21 cellular contexts compared by ENCODE assay signal in genomic region chr4:124321370-124321769, GRCh38.
DNase-seq lines count a peak whose midpoint lies in the region; ATAC-seq and TF ChIP-seq lines count a peak whose summit lies in the region.
"Had no signal": no experiment of that assay in that cellular context is flagged by ENCODE, and none has a peak within 500 bp of the region (broad histone marks: within the 10 kb centered on the region; RNA-seq: fewer than 3 reads in every experiment).

No MANE protein-coding gene starts in this region.

- H2BK20ac ChIP-seq in IMR-90 (ENCODE audit: low read depth, low read length): no peak overlapping the region

- DNase-seq in ELR (ENCODE audit: low read depth) (peak; percentile 1), IMR-90 (peak; percentile 17), brain microvascular endothelial cell (no peak), mesendoderm (peak; percentile 36), globus pallidus (ENCODE audit: low spot score) (no peak), SKM-1 (lab: John Stamatoyannopoulos, UW; ENCODE audit: unreplicated experiment) (no peak), NCI-H2107 treated with DMSO at 0.1 percent for 48 hours (lab: John Stamatoyannopoulos, UW; ENCODE audit: unreplicated experiment) (no peak)
- DNase-seq: activated CD4-positive, alpha-beta T cell treated with anti-CD3 and anti-CD28 coated beads for 48 hours; activated CD8-positive, alpha-beta memory T cell treated with anti-CD3 and anti-CD28 coated beads, Interleukin-2, amount 50 U/mL, for 48 hours; activated gamma-delta T cell treated with Interleukin-2 at 50 U/mL for 16 hours; aorta; DMS79 treated with DMSO at 0.1 percent for 48 hours; lower lobe of right lung; MM.1S; naive B cell; NCI-H187; OCI-M1; spleen had no signal

- H3K36me3 ChIP-seq in IMR-90 (ENCODE audit: control insufficient read depth, insufficient read depth, low read length) (no peaks in the 10 kb centered on the region), brain microvascular endothelial cell (replicated peaks) (no peaks in the 10 kb centered on the region), mesendoderm (ENCODE audit: control insufficient read depth, insufficient read depth, low read length) (no peaks in the 10 kb centered on the region)
- H3K36me3 ChIP-seq: BLaER1 treated with 17β-estradiol and CSF1 and Interleukin-3, amounts not matched to agents 10 nM and 100 nM; lower lobe of right lung; SJSA1; spleen; thoracic aorta had no signal

- H4K20me1 ChIP-seq in IMR-90 (ENCODE audit: insufficient read depth, low read length): no peaks in the 10 kb centered on the region
- H4K20me1 ChIP-seq: BLaER1 treated with 17β-estradiol and CSF1 and Interleukin-3, amounts not matched to agents 10 nM and 100 nM had no signal

- H3K23ac ChIP-seq in IMR-90 (ENCODE audit: low read depth, low read length) (no peak overlapping the region), mesendoderm (ENCODE audit: low read length) (no peak overlapping the region)

- TF ChIP-seq CTCF in IMR-90 (conservative IDR thresholded peaks at IDR 0.05; ENCODE audit: low read depth, low read length): no peak
- peak; percentile 49 for TF ChIP-seq CTCF in brain microvascular endothelial cell (IDR thresholded peaks at IDR 0.05; ENCODE audit: low read depth, low read length, missing control alignments)

- H3K27ac ChIP-seq in IMR-90 (ENCODE audit: insufficient read depth, low read length): no peak overlapping the region
- no peak overlapping the region for H3K27ac ChIP-seq in brain microvascular endothelial cell
- no peak overlapping the region for H3K27ac ChIP-seq in mesendoderm (ENCODE audit: low read depth, low read length)
- H3K27ac ChIP-seq: BLaER1 treated with 17β-estradiol and CSF1 and Interleukin-3, amounts not matched to agents 10 nM and 100 nM; lower lobe of right lung; SJSA1; spleen; thoracic aorta had no signal

- H3K18ac ChIP-seq in IMR-90 (ENCODE audit: low read depth, low read length) (no peak overlapping the region), mesendoderm (ENCODE audit: low read length) (no peak overlapping the region)

- H2BK15ac ChIP-seq in IMR-90 (ENCODE audit: low read depth, low read length): no peak overlapping the region
- no peak overlapping the region for H2BK15ac ChIP-seq in mesendoderm (replicated peaks; ENCODE audit: low read depth)

- H3K79me1 ChIP-seq in IMR-90 (ENCODE audit: low read depth in 1 of 2, low read length in 2 of 2) (no peaks in the 10 kb centered on the region), mesendoderm (ENCODE audit: low read length) (no peaks in the 10 kb centered on the region)

- H2BK5ac ChIP-seq in IMR-90 (ENCODE audit: low read depth, low read length, poor library complexity, severe bottlenecking): no peak overlapping the region
- no peak overlapping the region for H2BK5ac ChIP-seq in mesendoderm (ENCODE audit: low read length)

- CTCF ChIA-PET in IMR-90 (lab: Yijun Ruan, JAX): no interaction called here

- TF ChIP-seq RAD21 in IMR-90 (IDR thresholded peaks at IDR 0.05; ENCODE audit: low read length): no peak

- no peak overlapping the region for H2AK9ac ChIP-seq in IMR-90 (replicated peaks; ENCODE audit: low read depth, low read length, poor library complexity)

- H3K4me2 ChIP-seq in IMR-90 (ENCODE audit: low read depth, low read length) (no peak overlapping the region), mesendoderm (ENCODE audit: low read length) (no peak overlapping the region)
- H3K4me2 ChIP-seq: BLaER1 treated with 17β-estradiol and CSF1 and Interleukin-3, amounts not matched to agents 10 nM and 100 nM had no signal

- H2AK5ac ChIP-seq in IMR-90 (ENCODE audit: low read depth, low read length): no peak overlapping the region
- H2AK5ac ChIP-seq in mesendoderm (ENCODE audit: low read length): no peak overlapping the region

- POLR2A ChIA-PET in IMR-90 (lab: Charles Lee; ENCODE audit: unreplicated experiment): no interaction called here

- H3K4me1 ChIP-seq in IMR-90 (ENCODE audit: control insufficient read depth, insufficient read depth, low read length) (no peaks in the 10 kb centered on the region), mesendoderm (ENCODE audit: control insufficient read depth, low read depth, low read length) (no peaks in the 10 kb centered on the region)
- H3K4me1 ChIP-seq: BLaER1 treated with 17β-estradiol and CSF1 and Interleukin-3, amounts not matched to agents 10 nM and 100 nM; lower lobe of right lung; SJSA1; spleen had no signal

- dilution Hi-C loops in IMR-90 (cut with HindIII; ENCODE audit: low sequenced_read_pairs, unreplicated experiment): no loop called here

- H2AFZ ChIP-seq in IMR-90 (replicated peaks; ENCODE audit: low read length, poor library complexity): no peak overlapping the region

- ATAC-seq in IMR-90 (ENCODE audit: low read depth): no peak
- ATAC-seq: lower lobe of right lung had no signal

- in situ Hi-C loops in IMR-90 (cut with MboI; ENCODE audit: low sequenced_read_pairs) (loop anchor here (10.0 kb wide), 1 partner anchor 923 kb away; no protein-coding TSS in a partner anchor), brain microvascular endothelial cell (cut with HindIII; ENCODE audit: low pct_ligation_motif_present, low sequenced_read_pairs) (no loop called here)

- no peaks in the 10 kb centered on the region for H3K27me3 ChIP-seq in IMR-90 (ENCODE audit: control insufficient read depth, insufficient read depth, low read length)
- no peaks in the 10 kb centered on the region for H3K27me3 ChIP-seq in brain microvascular endothelial cell (replicated peaks)
- H3K27me3 ChIP-seq in mesendoderm (ENCODE audit: insufficient read depth, low read length, poor library complexity): no peaks in the 10 kb centered on the region
- H3K27me3 ChIP-seq: BLaER1 treated with 17β-estradiol and CSF1 and Interleukin-3, amounts not matched to agents 10 nM and 100 nM; SJSA1; spleen had no signal

- H3K4me3 ChIP-seq in IMR-90 (ENCODE audit: insufficient read depth, low read depth, low read length): no peak overlapping the region
- no peak overlapping the region for H3K4me3 ChIP-seq in brain microvascular endothelial cell (ENCODE audit: low read depth, low read length)
- H3K4me3 ChIP-seq in mesendoderm (ENCODE audit: low read length): no peak overlapping the region
- H3K4me3 ChIP-seq: BLaER1 treated with 17β-estradiol and CSF1 and Interleukin-3, amounts not matched to agents 10 nM and 100 nM; lower lobe of right lung; SJSA1; spleen; thoracic aorta had no signal

- no peaks in the 10 kb centered on the region for H3K9me1 ChIP-seq in IMR-90 (ENCODE audit: insufficient read depth, low read length)

- no peak overlapping the region for H3K56ac ChIP-seq in IMR-90 (ENCODE audit: extremely low read depth, insufficient read depth, low read length)
- H3K56ac ChIP-seq in mesendoderm (ENCODE audit: low read length): no peak overlapping the region

- H3K9me3 ChIP-seq in IMR-90 (ENCODE audit: control insufficient read depth, insufficient read depth, low read length): no peaks in the 10 kb centered on the region
- H3K9me3 ChIP-seq: BLaER1 treated with 17β-estradiol and CSF1 and Interleukin-3, amounts not matched to agents 10 nM and 100 nM; lower lobe of right lung; SJSA1; spleen; thoracic aorta had no signal

- H3K4ac ChIP-seq in IMR-90 (ENCODE audit: low read depth, low read length) (no peak overlapping the region), mesendoderm (ENCODE audit: low read depth, low read length) (no peak overlapping the region)

- no peaks in the 10 kb centered on the region for H3K79me2 ChIP-seq in mesendoderm (ENCODE audit: control insufficient read depth, insufficient read depth, low read length)

- H3K9ac ChIP-seq in IMR-90 (ENCODE audit: low read depth, low read length) (no peak overlapping the region), mesendoderm (ENCODE audit: low read length) (no peak overlapping the region)
- H3K9ac ChIP-seq: BLaER1 treated with 17β-estradiol and CSF1 and Interleukin-3, amounts not matched to agents 10 nM and 100 nM had no signal

- H2BK120ac ChIP-seq in IMR-90 (ENCODE audit: low read depth, low read length) (no peak overlapping the region), mesendoderm (ENCODE audit: low read depth, low read length) (no peak overlapping the region)

- H3K14ac ChIP-seq in IMR-90 (replicated peaks; ENCODE audit: low read depth, low read length): no peak overlapping the region

- H4K91ac ChIP-seq in IMR-90 (ENCODE audit: insufficient read depth, low read depth, low read length): no peak overlapping the region

- TF ChIP-seq POLR2A in IMR-90 (IDR thresholded peaks at IDR 0.05; ENCODE audit: low read depth, low read length): no peak

- no peak overlapping the region for H4K8ac ChIP-seq in IMR-90 (ENCODE audit: low read depth in 2 of 2, low read length in 2 of 2)
- no peak overlapping the region for H4K8ac ChIP-seq in mesendoderm (ENCODE audit: low read depth, low read length)

- no TSS peak for BruUV-seq in IMR-90 (replicated peaks; lab: Mats Ljungman, UMichigan)

- no peak overlapping the region for H4K5ac ChIP-seq in IMR-90 (ENCODE audit: low read depth, low read length)
- H4K5ac ChIP-seq in mesendoderm (ENCODE audit: low read length): no peak overlapping the region

- no CpG with 5 or more reads among the region's 3 CpGs for WGBS in IMR-90 (ENCODE audit: extremely low coverage in 2 of 2, insufficient read length in 1 of 2), 2 experiments
- WGBS in mesendoderm (ENCODE audit: extremely low coverage, insufficient coverage, low lambda C conversion rate): no CpG with 5 or more reads among the region's 3 CpGs

- intact Hi-C loops in IMR-90 (cut with micrococcal nuclease): no loop called here

TF ChIP-seq in IMR-90, 13 proteins besides CTCF, POLR2A, EP300 and RAD21:
- TF ChIP-seq CHD1 (IDR thresholded peaks at IDR 0.05; ENCODE audit: low read depth, low read length) (no peak), RCOR1 (IDR thresholded peaks at IDR 0.05; ENCODE audit: insufficient replicate concordance, low read length) (no peak), CEBPB (IDR thresholded peaks at IDR 0.05; ENCODE audit: low read depth, low read length) (no peak), ELK1 (IDR thresholded peaks at IDR 0.05; ENCODE audit: borderline replicate concordance, low read depth, low read length) (no peak), RFX5 (IDR thresholded peaks at IDR 0.05; ENCODE audit: low read depth, low read length) (no peak), MXI1 (IDR thresholded peaks at IDR 0.05; ENCODE audit: borderline replicate concordance, low read depth, low read length) (no peak), BHLHE40 (IDR thresholded peaks at IDR 0.05; ENCODE audit: low read depth, low read length) (no peak), MAZ (IDR thresholded peaks at IDR 0.05; ENCODE audit: borderline replicate concordance, low read depth, low read length) (no peak), SMC3 (IDR thresholded peaks at IDR 0.05; ENCODE audit: low read depth, low read length) (no peak)

Comparison
In these comparisons a context has a peak if more than half of its experiments do, and no peak if none do; other contexts are left out.
1. DNase-seq: peak in ELR (single experiment), IMR-90 (single experiment) and mesendoderm (single experiment); none in brain microvascular endothelial cell (single experiment), globus pallidus (single experiment), SKM-1 (single experiment) and NCI-H2107 treated with DMSO at 0.1 percent for 48 hours (single experiment).